ENCODE assay signal across 9 cellular contexts in genomic region chr10:101783736-101784118, GRCh38. TPM values are rescaled to one million over a fixed set of nuclear protein-coding genes. Genes with fewer than 3 reads are reported as not detected.
DNase-seq lines count a peak whose midpoint lies in the region; ATAC-seq, FAIRE-seq and TF ChIP-seq lines count a peak whose summit lies in the region.
"Had no signal": no experiment of that assay in that cellular context is flagged by ENCODE, and none has a peak within 500 bp of the region (broad histone marks: within the 10 kb centered on the region; RNA-seq: fewer than 3 reads in every experiment).

No MANE protein-coding gene starts in this region.

- no peak for TF ChIP-seq POLR2A in H54 (IDR thresholded peaks at IDR 0.05; ENCODE audit: low read depth, low read length)

- FAIRE-seq in H54 (lab: Jason Lieb, UNC): no peak

- peaks cover 5% of the 10 kb centered on the region for H3K27me3 Mint-ChIP-seq in CD8-positive, alpha-beta T cell (ENCODE audit: low read depth)
- H3K27me3 Mint-ChIP-seq in nephron progenitor cell (ENCODE audit: low read depth, poor library complexity): peaks cover 7% of the 10 kb centered on the region

- CTCF ChIA-PET in CD8-positive, alpha-beta T cell (lab: Charles Lee): interaction anchor here (0.8 to 4.3 kb wide), 9 partner anchors 13 to 226 kb away, joined by 3 to 28 read pairs (median 5); partner anchors contain the start of gene OGA

- peaks cover 51% of the 10 kb centered on the region for H3K4me1 ChIP-seq in CD8-positive, alpha-beta T cell (ENCODE audit: insufficient read depth, low read length)
- H3K4me1 ChIP-seq in colonic mucosa: peaks cover 20% of the 10 kb centered on the region

- no peaks in the 10 kb centered on the region for H3K9me3 ChIP-seq in CD8-positive, alpha-beta T cell (ENCODE audit: low read length)
- no peaks in the 10 kb centered on the region for H3K9me3 ChIP-seq in colonic mucosa

- POLR2A ChIA-PET in CD8-positive, alpha-beta T cell (lab: Charles Lee): interaction anchor here (0.8 to 4.2 kb wide), 6 partner anchors 10 to 57 kb away, joined by 3 to 38 read pairs (median 4); partner anchors contain the start of gene OGA

- H3K4me1 Mint-ChIP-seq in CD8-positive, alpha-beta T cell (ENCODE audit: low read depth): peaks cover 70% of the 10 kb centered on the region
- peaks cover 49% of the 10 kb centered on the region for H3K4me1 Mint-ChIP-seq in nephron progenitor cell

- no peak for TF ChIP-seq CTCF in CD8-positive, alpha-beta T cell (IDR thresholded peaks at IDR 0.05)
- TF ChIP-seq CTCF in colonic mucosa (IDR thresholded peaks at IDR 0.05): no peak
- no peak for TF ChIP-seq CTCF in nephron progenitor cell (IDR thresholded peaks at IDR 0.05)

- no peaks in the 10 kb centered on the region for H3K9me3 Mint-ChIP-seq in CD8-positive, alpha-beta T cell
- H3K9me3 Mint-ChIP-seq in nephron progenitor cell: no peaks in the 10 kb centered on the region

- peak overlapping the region in 1 of 2 donors; percentile 68 for H3K9ac ChIP-seq in colonic mucosa (ENCODE audit: low read depth in 2 of 2, low read length in 2 of 2)

- peak overlapping the region; percentile 97 for H3K27ac Mint-ChIP-seq in CD8-positive, alpha-beta T cell
- H3K27ac Mint-ChIP-seq in nephron progenitor cell: peak overlapping the region; percentile 94

- ATAC-seq in CD8-positive, alpha-beta T cell: no peak
- no peak for ATAC-seq in HG03095 (IDR thresholded peaks at IDR 0.05; ENCODE audit: unreplicated experiment)

- H3K27ac ChIP-seq in CD8-positive, alpha-beta T cell (ENCODE audit: low read depth, low read length): peak overlapping the region; percentile 64
- peak overlapping the region; percentile 8 for H3K27ac ChIP-seq in colonic mucosa

- peak overlapping the region; percentile 100 for H3K4me3 Mint-ChIP-seq in CD8-positive, alpha-beta T cell
- peak overlapping the region; percentile 100 for H3K4me3 Mint-ChIP-seq in nephron progenitor cell

- intact Hi-C loops in CD8-positive, alpha-beta T cell (cut with DNase I, micrococcal nuclease): loop anchor here (1.0 to 10.0 kb wide), 10 partner anchors 35 to 621 kb away; partner anchors contain the start of genes BTRC (in 2 of the 2), OGA (in 2 of the 2), DPCD (in 1 of the 2) and HPS6 (in 1 of the 2)
- intact Hi-C loops in colonic mucosa (cut with DNase I): loop anchor here (5.0 kb wide), 2 partner anchors 181 to 196 kb away; partner anchors contain the start of genes DPCD and POLL

- DNase-seq in CD8-positive, alpha-beta T cell: peak in 1 of 7 experiments; percentile 47
- DNase-seq in M059J (ENCODE audit: low read depth) (peak; percentile 25), colonic mucosa (no peak), nephron progenitor cell (no peak), H54 (ENCODE audit: insufficient read length, low spot score) (no peak), hepatic stellate cell (ENCODE audit: low spot score) (no peak)
- DNase-seq in activated CD4-positive, CD25-positive, alpha-beta regulatory T cell treated with anti-CD3 and anti-CD28 coated beads, Interleukin-2, amount 50 U/mL, for 72 hours: no peak

- peaks cover 10% of the 10 kb centered on the region for H3K27me3 ChIP-seq in CD8-positive, alpha-beta T cell (ENCODE audit: insufficient read depth, low read length)
- H3K27me3 ChIP-seq in colonic mucosa: no peaks in the 10 kb centered on the region

- peak overlapping the region; percentile 81 for H3K4me3 ChIP-seq in CD8-positive, alpha-beta T cell (ENCODE audit: low read depth, low read length)
- H3K4me3 ChIP-seq in colonic mucosa: peak overlapping the region; percentile 54

- peaks cover 40% of the 10 kb centered on the region for H3K36me3 Mint-ChIP-seq in CD8-positive, alpha-beta T cell
- H3K36me3 Mint-ChIP-seq in nephron progenitor cell (ENCODE audit: low read depth): peaks cover 22% of the 10 kb centered on the region

- peaks cover 9% of the 10 kb centered on the region for H3K36me3 ChIP-seq in CD8-positive, alpha-beta T cell (ENCODE audit: insufficient read depth, low read length)
- peaks cover 11% of the 10 kb centered on the region for H3K36me3 ChIP-seq in colonic mucosa

RNA-seq across cellular contexts. Expression of gene NPM3, which starts 0.5 kb away (rescaled TPM):
- 10 to 100 TPM; 21.1 to 25.1 TPM for total RNA-seq in CD8-positive, alpha-beta T cell
- total RNA-seq in M059J (2014; rRNA removed; shearing (Covaris generic)): 35.2 and 53.3 TPM in 2 replicates
- 10 to 100 TPM; 14.6 to 73.6 TPM for total RNA-seq in colonic mucosa

RNA-seq across cellular contexts. Expression of gene FGF8, which starts 7.8 kb away (rescaled TPM):
- not detected for total RNA-seq in CD8-positive, alpha-beta T cell
- total RNA-seq in M059J (2014; rRNA removed; shearing (Covaris generic)): not detected in 2 replicates
- total RNA-seq in colonic mucosa: not detected
- total RNA-seq: HT1080 had no signal

RNA-seq across cellular contexts. Expression of gene OGA, which starts 34.5 kb away (rescaled TPM):
- total RNA-seq in CD8-positive, alpha-beta T cell: 100 to 1,000 TPM; 356 to 394 TPM
- total RNA-seq in M059J (2014; rRNA removed; shearing (Covaris generic)): 48.4 and 66.4 TPM in 2 replicates
- total RNA-seq in colonic mucosa: 10 to 100 TPM; 70.4 to 77.8 TPM

RNA-seq across cellular contexts. Expression of gene KCNIP2, which starts 59.9 kb away (rescaled TPM):
- 1 to 10 TPM in 1 of 2 experiments, under 1 TPM in 1; 0.87 to 1.1 TPM for total RNA-seq in CD8-positive, alpha-beta T cell
- 0.07 and 0.57 TPM in 2 replicates for total RNA-seq in M059J (2014; rRNA removed; shearing (Covaris generic))
- 1 to 10 TPM; 1.5 to 2.8 TPM for total RNA-seq in colonic mucosa
